17 cellular contexts compared by ENCODE assay signal in genomic region chr18:33812186-33812585, GRCh38.
"Had no signal": no experiment of that assay in that cellular context is flagged by ENCODE, and none has a peak within 500 bp of the region (broad histone marks: within the 10 kb centered on the region; RNA-seq: fewer than 3 reads in every experiment).

No MANE protein-coding gene starts in this region.

- H3K4me1 ChIP-seq: gastrocnemius medialis, lower lobe of right lung, parathyroid adenoma, tibial nerve had no signal

- H3K79me2 ChIP-seq: parathyroid adenoma had no signal

- H3K9ac ChIP-seq: parathyroid adenoma had no signal

- H3K27ac ChIP-seq: brain microvascular endothelial cell, gastrocnemius medialis, lower lobe of right lung, parathyroid adenoma, tibial nerve had no signal

- FAIRE-seq: endometrium had no signal

- H3K4me3 ChIP-seq: gastrocnemius medialis, lower lobe of right lung, smooth muscle cell, tibial nerve had no signal

- ATAC-seq: gastrocnemius medialis; lower lobe of right lung; stimulated activated memory B cell treated with anti-CD40 and anti-IgM and Interleukin-4, amounts not matched to agents 10 μg/mL and 1 μg/mL and 100 μg/mL, for 72 hours had no signal

- DNase-seq: activated CD4-positive, alpha-beta memory T cell treated with anti-CD3 and anti-CD28 coated beads for 36 hours; activated gamma-delta T cell treated with Interleukin-2 at 50 U/mL for 16 hours; activated naive CD8-positive, alpha-beta T cell treated with anti-CD3 and anti-CD28 coated beads for 36 hours; activated T-cell treated with anti-CD3 and anti-CD28 coated beads, Interleukin-2, amount 50 U/mL, for 48 hours; brain microvascular endothelial cell; gastrocnemius medialis; kidney glomerular epithelial cell; lower lobe of right lung; midbrain; naive B cell; SW 1271; T-helper 9 cell had no signal

- H3K36me3 ChIP-seq: brain microvascular endothelial cell, gastrocnemius medialis, lower lobe of right lung, tibial nerve had no signal

- H3K27me3 ChIP-seq: brain microvascular endothelial cell, gastrocnemius medialis, tibial nerve had no signal

- H2AFZ ChIP-seq: parathyroid adenoma had no signal

- H3K4me2 ChIP-seq: smooth muscle cell had no signal

- H3K9me3 ChIP-seq: gastrocnemius medialis, lower lobe of right lung, tibial nerve had no signal
